ENCODE assay signal across 8 cellular contexts in the genomic region with DNA sequence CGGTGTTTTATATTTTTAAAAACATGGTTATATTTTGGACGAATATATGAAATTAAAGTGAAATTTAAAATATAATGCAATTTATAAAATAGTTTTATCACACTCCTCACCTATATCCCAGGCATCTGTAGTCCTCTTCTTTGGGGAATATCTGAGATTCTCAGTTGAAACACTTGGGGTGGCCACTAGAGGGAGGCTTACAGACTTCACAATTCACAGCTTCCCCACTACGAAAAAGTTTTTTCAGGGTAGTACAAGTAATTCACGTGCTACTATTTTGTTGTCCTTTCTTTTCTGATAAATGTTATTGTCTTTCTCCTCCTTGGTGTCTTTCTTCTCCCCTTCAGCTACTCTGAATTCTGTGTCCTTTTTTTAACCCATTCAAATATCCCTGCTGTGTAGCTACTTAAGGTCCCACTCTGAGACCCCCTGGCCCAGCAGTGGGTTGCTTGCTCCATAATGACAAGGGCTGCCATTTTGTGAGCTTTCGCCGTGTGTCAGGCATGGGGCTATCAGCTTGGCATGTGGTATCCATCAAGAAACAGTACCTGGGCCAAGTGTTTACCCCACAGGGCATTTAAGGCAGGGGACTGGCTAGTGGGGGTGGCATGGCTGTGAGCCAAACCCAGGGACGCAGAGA. TPM values are rescaled to one million over a fixed set of nuclear protein-coding genes. Genes with fewer than 3 reads are reported as not detected.
DNase-seq lines count a peak whose midpoint lies in the region; ATAC-seq and TF ChIP-seq lines count a peak whose summit lies in the region.

No MANE protein-coding gene starts in this region.

- H3K79me2 ChIP-seq in SU-DHL-6 (ENCODE audit: insufficient read depth, low read length), result no peaks in the 10 kb centered on the region

- no peak overlapping the region for H3K4ac ChIP-seq in neuronal stem cell (ENCODE audit: low read length)

- H2BK12ac ChIP-seq in neuronal stem cell (ENCODE audit: low read length), result no peak overlapping the region

- H3K4me3 ChIP-seq in SU-DHL-6 (ENCODE audit: insufficient read depth, low read length, poor library complexity, severe bottlenecking) (no peak overlapping the region), neuronal stem cell (ENCODE audit: low read length in 2 of 2) (no peak overlapping the region)

- H2AFZ ChIP-seq in SU-DHL-6 (ENCODE audit: low read depth, low read length, severe bottlenecking), result no peak overlapping the region
- H2AFZ ChIP-seq in neuronal stem cell (ENCODE audit: low read length), result no peak overlapping the region

- no peak overlapping the region for H2BK15ac ChIP-seq in neuronal stem cell (ENCODE audit: low read length)

- ATAC-seq in GM21367 (IDR thresholded peaks at IDR 0.05; ENCODE audit: unreplicated experiment) (peak; percentile 49), GM19463 (IDR thresholded peaks at IDR 0.05; ENCODE audit: unreplicated experiment) (no peak), GM21825 (IDR thresholded peaks at IDR 0.05; ENCODE audit: unreplicated experiment) (no peak)

- no peaks in the 10 kb centered on the region for H3K79me1 ChIP-seq in neuronal stem cell (ENCODE audit: low read depth, low read length)

- peak; percentile 49 for TF ChIP-seq CTCF in SU-DHL-6 (IDR thresholded peaks at IDR 0.05; ENCODE audit: insufficient read depth, low read length, poor library complexity, severe bottlenecking)

- H3K9me3 ChIP-seq in SU-DHL-6 (ENCODE audit: insufficient read depth, low read length), result no peaks in the 10 kb centered on the region
- H3K9me3 ChIP-seq in neuronal stem cell (replicated peaks in 1 of 2; ENCODE audit: control insufficient read depth in 2 of 2, insufficient read depth in 1 of 2, low read depth in 1 of 2, low read length in 2 of 2), result no peaks in the 10 kb centered on the region

- H3K27ac ChIP-seq in SU-DHL-6 (ENCODE audit: low read depth, low read length), result no peak overlapping the region
- no peak overlapping the region for H3K27ac ChIP-seq in neuronal stem cell (replicated peaks; ENCODE audit: low read length)

- H3K23ac ChIP-seq in neuronal stem cell (ENCODE audit: low read depth, low read length, poor library complexity), result no peak overlapping the region

- H4K20me1 ChIP-seq in SU-DHL-6 (ENCODE audit: low read depth, low read length), result no peaks in the 10 kb centered on the region

- no peaks in the 10 kb centered on the region for H3K36me3 ChIP-seq in SU-DHL-6 (ENCODE audit: low read length)
- H3K36me3 ChIP-seq in neuronal stem cell (replicated peaks in 1 of 2; ENCODE audit: control insufficient read depth in 2 of 2, insufficient read depth in 2 of 2, low read length in 2 of 2), result no peaks in the 10 kb centered on the region

- no peak overlapping the region for H3K14ac ChIP-seq in neuronal stem cell (ENCODE audit: low read length)

- no peaks in the 10 kb centered on the region for H3F3A ChIP-seq in SU-DHL-6 (ENCODE audit: insufficient read depth)

- no peak overlapping the region for H3K4me2 ChIP-seq in SU-DHL-6 (ENCODE audit: low read depth, low read length, poor library complexity, severe bottlenecking)
- no peak overlapping the region for H3K4me2 ChIP-seq in neuronal stem cell (ENCODE audit: insufficient read depth, low read length, poor library complexity, severe bottlenecking)

- no peak overlapping the region for H2BK5ac ChIP-seq in neuronal stem cell (ENCODE audit: low read length)

- no peak overlapping the region for H3K9ac ChIP-seq in SU-DHL-6 (ENCODE audit: low read length)
- H3K9ac ChIP-seq in neuronal stem cell (ENCODE audit: low read depth, low read length, poor library complexity), result no peak overlapping the region

- no peak overlapping the region for H3K18ac ChIP-seq in neuronal stem cell (ENCODE audit: low read length)

- H2AK5ac ChIP-seq in neuronal stem cell (ENCODE audit: low read depth, low read length), result no peak overlapping the region

- no peaks in the 10 kb centered on the region for H3K9me2 ChIP-seq in SU-DHL-6 (replicated peaks; ENCODE audit: insufficient read depth, low read length)

- no peaks in the 10 kb centered on the region for H3K4me1 ChIP-seq in neuronal stem cell (ENCODE audit: control insufficient read depth in 2 of 2, insufficient read depth in 1 of 2, low read depth in 1 of 2, low read length in 2 of 2)

- H2BK120ac ChIP-seq in neuronal stem cell (ENCODE audit: low read depth, low read length), result no peak overlapping the region

- no CpG with 5 or more reads among the region's 7 CpGs for WGBS in neuronal stem cell (ENCODE audit: extremely low coverage in 2 of 2, insufficient read length in 2 of 2, insufficient replicate concordance in 1 of 2), 2 donors

- peak; percentile 55 for DNase-seq in AG08396 (ENCODE audit: low spot score)
- DNase-seq in iPS-NIHi7 (ENCODE audit: extremely low spot score), result peak; percentile 66
- no peak for DNase-seq in GOT3 (lab: John Stamatoyannopoulos, UW)
- no peak for DNase-seq in neuronal stem cell (ENCODE audit: low spot score)

- no peak overlapping the region for H4K8ac ChIP-seq in neuronal stem cell (ENCODE audit: low read depth, low read length)

- no peak overlapping the region for H4K91ac ChIP-seq in neuronal stem cell (ENCODE audit: low read depth, low read length, poor library complexity)

- H3K27me3 ChIP-seq in SU-DHL-6 (ENCODE audit: low read length) (no peaks in the 10 kb centered on the region), neuronal stem cell (ENCODE audit: control insufficient read depth in 3 of 3, insufficient read depth in 3 of 3, low read depth in 1 of 3, low read length in 3 of 3) (no peaks in the 10 kb centered on the region)

RNA-seq across cellular contexts. Expression of a gene that starts 43.6 kb away (rescaled TPM):
- polyA plus RNA-seq in neuronal stem cell (2013, experiment 1 of 2), result 0.28 TPM
- 0.22 TPM for polyA plus RNA-seq in neuronal stem cell (2013, experiment 2 of 2)

Comparison
In these comparisons a context has a peak if more than half of its experiments do, and no peak if none do; other contexts are left out.
1. DNase-seq: peak in AG08396 (single experiment) and iPS-NIHi7 (single experiment); none in GOT3 (single experiment) and neuronal stem cell (single experiment).